Comparison of ENCODE assay signal across 8 cellular contexts in genomic region chr3:185976977-185977678, GRCh38. TPM values are rescaled to one million over a fixed set of nuclear protein-coding genes. Genes with fewer than 3 reads are reported as not detected.
DNase-seq lines count a peak whose midpoint lies in the region; ATAC-seq and TF ChIP-seq lines count a peak whose summit lies in the region.

No MANE protein-coding gene starts in this region.

- no peaks in the 10 kb centered on the region for H4K20me1 ChIP-seq in PC-3 (ENCODE audit: low read length)

- H3K36me3 Mint-ChIP-seq in natural killer cell = no peaks in the 10 kb centered on the region
- peaks cover 0 to 33% of the 10 kb centered on the region in 2 donors for H3K36me3 Mint-ChIP-seq in stimulated activated naive B cell treated with anti-CD40 and anti-IgM and Interleukin-4, amounts not matched to agents 10 μg/mL and 1 μg/mL and 100 μg/mL, for 72 hours

- H3K27me3 ChIP-seq in PC-3 (ENCODE audit: low read length) (no peaks in the 10 kb centered on the region), esophagus muscularis mucosa (no peaks in the 10 kb centered on the region)

- no peak overlapping the region for H3K4me3 Mint-ChIP-seq in natural killer cell
- no peak overlapping the region for H3K4me3 Mint-ChIP-seq in stimulated activated naive B cell treated with anti-CD40 and anti-IgM and Interleukin-4, amounts not matched to agents 10 μg/mL and 1 μg/mL and 100 μg/mL, for 72 hours

- no peak overlapping the region for H3K27ac ChIP-seq in PC-3 (ENCODE audit: low read length)
- no peak overlapping the region for H3K27ac ChIP-seq in esophagus muscularis mucosa (replicated peaks in 1 of 4)

- WGBS in esophagus muscularis mucosa = 43% methylated on average over 6 of the region's 6 CpGs

- intact Hi-C loops in PC-3 (cut with micrococcal nuclease) (loop anchor here (1.0 kb wide), 1 partner anchor 34 kb away; no protein-coding TSS in a partner anchor), esophagus muscularis mucosa (cut with DNase I) (no loop called here), natural killer cell (cut with micrococcal nuclease) (loop anchor here (2.0 kb wide), 1 partner anchor 640 kb away; no protein-coding TSS in a partner anchor)

- POLR2A ChIA-PET in PC-3 (lab: Charles Lee; ENCODE audit: unreplicated experiment) = no interaction called here

- no peaks in the 10 kb centered on the region for H3K79me2 ChIP-seq in PC-3 (ENCODE audit: low read length)

- TF ChIP-seq CTCF in PC-3 (conservative IDR thresholded peaks at IDR 0.05; ENCODE audit: low read depth, low read length) = peak; percentile 96
- TF ChIP-seq CTCF in esophagus muscularis mucosa (IDR thresholded peaks at IDR 0.05) = peak; percentile 73 to 90 (median 82)
- TF ChIP-seq CTCF in natural killer cell (IDR thresholded peaks at IDR 0.05) = peak; percentile 93

- DNase-seq in Caki2 (ENCODE audit: low read depth) (peak; percentile 70), HuH-7 (ENCODE audit: low spot score) (peak; percentile 62), PC-3 (peak; percentile 86), esophagus muscularis mucosa (ENCODE audit: extremely low spot score) (peak; percentile 94), natural killer cell (peak; percentile 76)
- peak; percentile 81 for DNase-seq in activated T-cell treated with anti-CD3 and anti-CD28 coated beads, Interleukin-2, amount 50 U/mL, for 1 hour
- peak; percentile 72 for DNase-seq in stimulated activated naive B cell treated with anti-CD40 and anti-IgM and Interleukin-4, amounts not matched to agents 10 μg/mL and 1 μg/mL and 100 μg/mL, for 72 hours

- H3K27ac Mint-ChIP-seq in natural killer cell = no peak overlapping the region
- H3K27ac Mint-ChIP-seq in stimulated activated naive B cell treated with anti-CD40 and anti-IgM and Interleukin-4, amounts not matched to agents 10 μg/mL and 1 μg/mL and 100 μg/mL, for 72 hours = no peak overlapping the region

- peak; percentile 92 for ATAC-seq in GM21381 (IDR thresholded peaks at IDR 0.05; ENCODE audit: unreplicated experiment)
- peak; percentile 98 for ATAC-seq in PC-3
- ATAC-seq in natural killer cell = peak; percentile 92 to 98 (median 97)
- ATAC-seq in stimulated activated naive B cell treated with anti-CD40 and anti-IgM and Interleukin-4, amounts not matched to agents 10 μg/mL and 1 μg/mL and 100 μg/mL, for 72 hours (replicated peaks) = peak; percentile 98 to 99

- H3K36me3 ChIP-seq in PC-3 (ENCODE audit: low read depth, low read length) = 0 out of 2 replicates have a peak, but pooled peaks cover 3% of the 10 kb centered on the region
- H3K36me3 ChIP-seq in esophagus muscularis mucosa = no peaks in the 10 kb centered on the region

- H3F3A ChIP-seq in PC-3 (ENCODE audit: low read length, unreplicated experiment) = no peaks in the 10 kb centered on the region

- peaks cover 0 to 6% of the 10 kb centered on the region in 2 donors for H3K27me3 Mint-ChIP-seq in natural killer cell (ENCODE audit: low read depth in 2 of 2)
- peaks cover 15 to 20% of the 10 kb centered on the region in 2 donors for H3K27me3 Mint-ChIP-seq in stimulated activated naive B cell treated with anti-CD40 and anti-IgM and Interleukin-4, amounts not matched to agents 10 μg/mL and 1 μg/mL and 100 μg/mL, for 72 hours

- no peak overlapping the region for H3K9ac ChIP-seq in PC-3 (ENCODE audit: low read length)

- no peaks in the 10 kb centered on the region for H3K9me2 ChIP-seq in PC-3 (replicated peaks; ENCODE audit: low read length)

- no peak overlapping the region for H3K4me2 ChIP-seq in PC-3 (ENCODE audit: low read length)

- H2AFZ ChIP-seq in PC-3 (ENCODE audit: low read length) = no peak overlapping the region

- no peak overlapping the region for H3K4me3 ChIP-seq in PC-3 (ENCODE audit: low read length)
- no peak overlapping the region for H3K4me3 ChIP-seq in esophagus muscularis mucosa

- peaks cover 0 to 5% of the 10 kb centered on the region in 2 donors for H3K4me1 Mint-ChIP-seq in natural killer cell
- H3K4me1 Mint-ChIP-seq in stimulated activated naive B cell treated with anti-CD40 and anti-IgM and Interleukin-4, amounts not matched to agents 10 μg/mL and 1 μg/mL and 100 μg/mL, for 72 hours = peaks cover 7 to 10% of the 10 kb centered on the region in 2 donors

- TF ChIP-seq EP300 in esophagus muscularis mucosa (IDR thresholded peaks at IDR 0.05) = no peak

- H3K4me1 ChIP-seq in PC-3 (ENCODE audit: insufficient read depth, low read length) = peaks cover 8% of the 10 kb centered on the region; the same call in 1 of the 2 replicates
- H3K4me1 ChIP-seq in esophagus muscularis mucosa = no peaks in the 10 kb centered on the region

- no peak for TF ChIP-seq POLR2A in esophagus muscularis mucosa (IDR thresholded peaks at IDR 0.05; ENCODE audit: low read depth)

- H3K9me3 ChIP-seq in PC-3 (ENCODE audit: low read length) (no peaks in the 10 kb centered on the region), esophagus muscularis mucosa (no peaks in the 10 kb centered on the region)

- in situ Hi-C loops in Caki2 (cut with HindIII; ENCODE audit: low pct_unique_long_range_greater_than_20kb, low sequenced_read_pairs) = no loop called here

- BruUV-seq in PC-3 (replicated peaks; lab: Mats Ljungman, UMichigan) = no TSS peak

- no peaks in the 10 kb centered on the region for H3K9me3 Mint-ChIP-seq in natural killer cell
- no peaks in the 10 kb centered on the region for H3K9me3 Mint-ChIP-seq in stimulated activated naive B cell treated with anti-CD40 and anti-IgM and Interleukin-4, amounts not matched to agents 10 μg/mL and 1 μg/mL and 100 μg/mL, for 72 hours

- CTCF ChIA-PET in PC-3 (lab: Charles Lee) = interaction anchor here (0.5 to 1.0 kb wide), 4 partner anchors 34 to 317 kb away, joined by 3 to 4 read pairs (median 4); no protein-coding TSS in a partner anchor

RNA-seq across cellular contexts. Expression of gene TRA2B, which starts 39.3 kb away (rescaled TPM):
- 100 and 124 TPM in 2 replicates for total RNA-seq in Caki2 (2014; rRNA removed; shearing (Covaris generic); ENCODE audit: low replicate concordance)
- total RNA-seq in PC-3 (2014; rRNA removed) = 279 and 287 TPM in 2 replicates
- total RNA-seq in esophagus muscularis mucosa = 100 to 1,000 TPM in 1 of 4 donors, 10 to 100 TPM in 3; 73.8 to 164 (median 85.1) TPM
- 100 to 1,000 TPM; 565 to 669 (median 596) TPM for total RNA-seq in natural killer cell
